11 cellular contexts compared by ENCODE assay signal in genomic region chr20:37296371-37296770, GRCh38. TPM values are rescaled to one million over a fixed set of nuclear protein-coding genes. Genes with fewer than 3 reads are reported as not detected.
A peak's percentile ranks its signal among the peaks of the same experiment; 100 is the strongest.
DNase-seq lines count a peak whose midpoint lies in the region; ATAC-seq and TF ChIP-seq lines count a peak whose summit lies in the region.
"Had no signal": no experiment of that assay in that cellular context is flagged by ENCODE, and none has a peak within 500 bp of the region (broad histone marks: within the 10 kb centered on the region; RNA-seq: fewer than 3 reads in every experiment).

No MANE protein-coding gene starts in this region.

- H3K4me3 ChIP-seq in cardiac muscle cell (no peak overlapping the region), hepatocyte (no peak overlapping the region), vagina (no peak overlapping the region)

- no peaks in the 10 kb centered on the region for H4K20me1 ChIP-seq in hepatocyte (ENCODE audit: insufficient read depth, poor library complexity, severe bottlenecking)

- DNase-seq in cardiac muscle cell (ENCODE audit: low read depth in 1 of 2, low spot score in 1 of 2) (no peak), left cardiac atrium (no peak), activated B cell treated with CpG ODN at 0.5 μM for 24 hours (no peak), hepatocyte (ENCODE audit: low spot score) (no peak), vagina (ENCODE audit: extremely low spot score in 2 of 2) (no peak), OCI-M2 (lab: John Stamatoyannopoulos, UW; ENCODE audit: unreplicated experiment) (no peak)
- DNase-seq in activated naive CD4-positive, alpha-beta T cell treated with anti-CD3 and anti-CD28 coated beads for 36 hours = no peak
- DNase-seq: activated CD4-positive, CD25-positive, alpha-beta regulatory T cell treated with anti-CD3 and anti-CD28 coated beads, Interleukin-2, amount 50 U/mL, for 72 hours; activated T-cell treated with anti-CD3 and anti-CD28 coated beads, Interleukin-2, amount 50 U/mL, for 4 hours had no signal

- TF ChIP-seq CTCF in cardiac muscle cell (IDR thresholded peaks at IDR 0.05; ENCODE audit: low read depth, low read length) (no peak), activated B cell treated with CpG ODN at 0.5 μM for 24 hours (IDR thresholded peaks at IDR 0.05) (no peak), hepatocyte (IDR thresholded peaks at IDR 0.05; ENCODE audit: poor library complexity) (no peak), vagina (IDR thresholded peaks at IDR 0.05) (no peak)

- H3K36me3 ChIP-seq in cardiac muscle cell (peaks cover 7% of the 10 kb centered on the region), hepatocyte (replicated peaks; ENCODE audit: insufficient read depth, low read depth) (no peaks in the 10 kb centered on the region), vagina (peaks cover 0 to 3% of the 10 kb centered on the region in 2 donors)

- H3K9me3 ChIP-seq in cardiac muscle cell (ENCODE audit: low read depth) = no peaks in the 10 kb centered on the region
- H3K9me3 ChIP-seq in hepatocyte (ENCODE audit: low read depth) = no peaks in the 10 kb centered on the region
- H3K9me3 ChIP-seq in vagina = no peaks in the 10 kb centered on the region

- no peak for ATAC-seq in left cardiac atrium
- ATAC-seq in activated B cell treated with CpG ODN at 0.5 μM for 24 hours (ENCODE audit: low read depth) = no peak
- ATAC-seq in HG02840 (IDR thresholded peaks at IDR 0.05; ENCODE audit: low FRiP score, unreplicated experiment) = no peak
- ATAC-seq: activated T-cell treated with anti-CD3 and anti-CD28 coated beads, Interleukin-2, amount 50 U/mL, for 4 hours had no signal

- H3K27me3 ChIP-seq in cardiac muscle cell (no peaks in the 10 kb centered on the region), hepatocyte (no peaks in the 10 kb centered on the region), vagina (no peaks in the 10 kb centered on the region)

- intact Hi-C loops in left cardiac atrium (cut with DNase I) = no loop called here
- intact Hi-C loops in activated B cell treated with CpG ODN at 0.5 μM for 24 hours (cut with micrococcal nuclease) = no loop called here
- intact Hi-C loops in vagina (cut with DNase I) = no loop called here
- intact Hi-C loops in activated naive CD4-positive, alpha-beta T cell treated with anti-CD3 and anti-CD28 coated beads for 36 hours (cut with micrococcal nuclease) = no loop called here

- POLR2A ChIA-PET in activated B cell treated with CpG ODN at 0.5 μM for 24 hours (lab: Charles Lee) = interaction anchor here (0.7 kb wide), 1 partner anchor 70 kb away, joined by 3 read pairs; no protein-coding TSS in a partner anchor

- H3K27ac ChIP-seq in cardiac muscle cell = peak overlapping the region; percentile 43
- peak overlapping the region; percentile 77 for H3K27ac ChIP-seq in hepatocyte
- H3K27ac ChIP-seq in vagina = peak overlapping the region; percentile 74

- no peak overlapping the region for H2AFZ ChIP-seq in hepatocyte

- CTCF ChIA-PET in activated B cell treated with CpG ODN at 0.5 μM for 24 hours (lab: Charles Lee) = no interaction called here
- CTCF ChIA-PET in activated naive CD4-positive, alpha-beta T cell treated with anti-CD3 and anti-CD28 coated beads for 36 hours (lab: Charles Lee) = interaction anchor here (1.1 kb wide), 1 partner anchor 20 kb away, joined by 3 read pairs; no protein-coding TSS in a partner anchor

- H3K4me1 ChIP-seq in cardiac muscle cell (ENCODE audit: low read depth) (peaks cover 24% of the 10 kb centered on the region), hepatocyte (ENCODE audit: insufficient read depth) (peaks cover 45% of the 10 kb centered on the region), vagina (peaks cover 70% of the 10 kb centered on the region)

- peak overlapping the region; percentile 12 for H3K4me3 Mint-ChIP-seq in activated B cell treated with CpG ODN at 0.5 μM for 24 hours
- H3K4me3 Mint-ChIP-seq in activated naive CD4-positive, alpha-beta T cell treated with anti-CD3 and anti-CD28 coated beads for 36 hours = no peak overlapping the region
- H3K4me3 Mint-ChIP-seq: activated T-cell treated with anti-CD3 and anti-CD28 coated beads, Interleukin-2, amount 50 U/mL, for 4 hours had no signal

- H3K9me2 ChIP-seq in hepatocyte (replicated peaks; ENCODE audit: insufficient read depth) = no peaks in the 10 kb centered on the region

- peaks cover 66% of the 10 kb centered on the region for H3K36me3 Mint-ChIP-seq in activated B cell treated with CpG ODN at 0.5 μM for 24 hours (ENCODE audit: low read depth)
- H3K36me3 Mint-ChIP-seq in activated naive CD4-positive, alpha-beta T cell treated with anti-CD3 and anti-CD28 coated beads for 36 hours (ENCODE audit: low read depth) = peaks cover 34% of the 10 kb centered on the region

- 33% methylated on average over 2 of the region's 2 CpGs for WGBS in hepatocyte (ENCODE audit: low lambda C conversion rate, missing lambda C conversion rate)

- peak overlapping the region; percentile 41 for H3K4me2 ChIP-seq in hepatocyte

- H3K27me3 Mint-ChIP-seq in activated B cell treated with CpG ODN at 0.5 μM for 24 hours = no peaks in the 10 kb centered on the region
- no peaks in the 10 kb centered on the region for H3K27me3 Mint-ChIP-seq in activated naive CD4-positive, alpha-beta T cell treated with anti-CD3 and anti-CD28 coated beads for 36 hours (ENCODE audit: low read depth)

- no peaks in the 10 kb centered on the region for H3K9me3 Mint-ChIP-seq in activated B cell treated with CpG ODN at 0.5 μM for 24 hours
- no peaks in the 10 kb centered on the region for H3K9me3 Mint-ChIP-seq in activated naive CD4-positive, alpha-beta T cell treated with anti-CD3 and anti-CD28 coated beads for 36 hours

- no peak for TF ChIP-seq POLR2A in vagina (IDR thresholded peaks at IDR 0.05)

- H3K27ac Mint-ChIP-seq in activated B cell treated with CpG ODN at 0.5 μM for 24 hours = no peak overlapping the region
- no peak overlapping the region for H3K27ac Mint-ChIP-seq in activated naive CD4-positive, alpha-beta T cell treated with anti-CD3 and anti-CD28 coated beads for 36 hours

- peaks cover 49% of the 10 kb centered on the region for H3K4me1 Mint-ChIP-seq in activated B cell treated with CpG ODN at 0.5 μM for 24 hours
- peaks cover 39% of the 10 kb centered on the region for H3K4me1 Mint-ChIP-seq in activated naive CD4-positive, alpha-beta T cell treated with anti-CD3 and anti-CD28 coated beads for 36 hours (ENCODE audit: low read depth)

- peaks cover 81% of the 10 kb centered on the region for H3K79me2 ChIP-seq in hepatocyte

RNA-seq across cellular contexts. Expression of gene MANBAL, which starts 6.9 kb away (rescaled TPM):
- 27.7 and 34.7 TPM in 2 replicates for total RNA-seq in cardiac muscle cell
- polyA plus RNA-seq in cardiac muscle cell = 111 and 115 TPM in 2 replicates
- 10 to 100 TPM; 24.0 TPM for total RNA-seq in left cardiac atrium
- 20.1 and 21.0 TPM in 2 replicates for total RNA-seq in activated B cell treated with CpG ODN at 0.5 μM for 24 hours
- 35.4 and 43.8 TPM in 2 replicates for total RNA-seq in hepatocyte
- 84.1 and 93.9 TPM in 2 replicates for polyA plus RNA-seq in hepatocyte
- total RNA-seq in vagina = 54.3 TPM
- total RNA-seq in activated naive CD4-positive, alpha-beta T cell treated with anti-CD3 and anti-CD28 coated beads for 36 hours = 10 to 100 TPM in 1 of 2 experiments, 1 to 10 TPM in 1; 9.4 to 10.4 TPM

RNA-seq across cellular contexts. Expression of gene GHRH, which starts 34.8 kb away (rescaled TPM):
- 0.63 and 1.1 TPM in 2 replicates for total RNA-seq in cardiac muscle cell
- 0.34 TPM in 1 of 2 replicates, not detected in the other for polyA plus RNA-seq in cardiac muscle cell
- 10 to 100 TPM in 1 of 2 donors, 1 to 10 TPM in 1; 4.2 to 10.7 TPM for total RNA-seq in left cardiac atrium
- total RNA-seq in activated B cell treated with CpG ODN at 0.5 μM for 24 hours = not detected in 2 replicates
- total RNA-seq in hepatocyte = not detected in 2 replicates
- not detected in 2 replicates for polyA plus RNA-seq in hepatocyte
- not detected for total RNA-seq in vagina
- total RNA-seq in activated naive CD4-positive, alpha-beta T cell treated with anti-CD3 and anti-CD28 coated beads for 36 hours = not detected
- total RNA-seq: activated T-cell treated with anti-CD3 and anti-CD28 coated beads, Interleukin-2, amount 50 U/mL, for 4 hours; osteocyte had no signal

RNA-seq across cellular contexts. Expression of gene SRC, which starts 49.6 kb away (rescaled TPM):
- total RNA-seq in cardiac muscle cell = 26.5 and 34.3 TPM in 2 replicates
- polyA plus RNA-seq in cardiac muscle cell = 26.2 and 34.7 TPM in 2 replicates
- 10 to 100 TPM in 1 of 2 donors, 1 to 10 TPM in 1; 9.2 to 10.2 TPM for total RNA-seq in left cardiac atrium
- 62.9 and 72.7 TPM in 2 replicates for total RNA-seq in activated B cell treated with CpG ODN at 0.5 μM for 24 hours
- 45.5 and 69.8 TPM in 2 replicates for total RNA-seq in hepatocyte
- 55.1 and 56.4 TPM in 2 replicates for polyA plus RNA-seq in hepatocyte
- total RNA-seq in vagina = 48.6 TPM
- total RNA-seq in activated naive CD4-positive, alpha-beta T cell treated with anti-CD3 and anti-CD28 coated beads for 36 hours = 1 to 10 TPM; 2.0 to 2.8 TPM
